In genomic region chr16:74608381-74608780, GRCh38 we compare ENCODE assay signal across 12 cellular contexts. TPM values are rescaled to one million over a fixed set of nuclear protein-coding genes. Genes with fewer than 3 reads are reported as not detected.
DNase-seq lines count a peak whose midpoint lies in the region; ATAC-seq and TF ChIP-seq lines count a peak whose summit lies in the region.
"Had no signal": no experiment of that assay in that cellular context is flagged by ENCODE, and none has a peak within 500 bp of the region (broad histone marks: within the 10 kb centered on the region; RNA-seq: fewer than 3 reads in every experiment).

No MANE protein-coding gene starts in this region.

- H3K27me3 ChIP-seq in fibroblast of lung (ENCODE audit: control insufficient read depth, insufficient read depth, low read length): no peaks in the 10 kb centered on the region
- H3K27me3 ChIP-seq in gastrocnemius medialis: no peaks in the 10 kb centered on the region
- H3K27me3 ChIP-seq: SJSA1, testis had no signal

- H3K79me2 ChIP-seq in OCI-LY7 (ENCODE audit: insufficient read depth, low read depth, low read length) (peaks cover 33% of the 10 kb centered on the region), fibroblast of lung (ENCODE audit: control insufficient read depth, insufficient read depth, low read length) (peaks cover 34% of the 10 kb centered on the region)

- POLR2A ChIA-PET in OCI-LY7 (lab: Charles Lee): interaction anchor here (0.6 to 1.4 kb wide), 6 partner anchors 15 to 51 kb away, joined by 3 to 4 read pairs (median 3); no protein-coding TSS in a partner anchor

- no peak for DNase-seq in activated T-cell treated with anti-CD3 and anti-CD28 coated beads, Interleukin-2, amount 50 U/mL, for 72 hours
- DNase-seq in activated T-cell treated with anti-CD3 and anti-CD28 coated beads, Interleukin-2, amount 50 U/mL, for 1 hour: no peak
- DNase-seq in OCI-LY7 (ENCODE audit: low spot score) (no peak), fibroblast of lung (ENCODE audit: low read depth in 2 of 2) (no peak), gastrocnemius medialis (no peak), Calu3 (no peak)
- DNase-seq: NCI-H2171, testis had no signal

- peaks cover 4% of the 10 kb centered on the region in 2 donors for H3K36me3 Mint-ChIP-seq in activated T-cell treated with anti-CD3 and anti-CD28 coated beads, Interleukin-2, amount 50 U/mL, for 72 hours (ENCODE audit: insufficient read depth in 2 of 2)
- peaks cover 27% of the 10 kb centered on the region for H3K36me3 Mint-ChIP-seq in Calu3 (ENCODE audit: insufficient read depth, unreplicated experiment)

- no peak overlapping the region for H3K27ac Mint-ChIP-seq in activated T-cell treated with anti-CD3 and anti-CD28 coated beads, Interleukin-2, amount 50 U/mL, for 72 hours
- H3K27ac Mint-ChIP-seq in Calu3 (ENCODE audit: unreplicated experiment): no peak overlapping the region

- H4K20me1 ChIP-seq in OCI-LY7 (ENCODE audit: insufficient read depth, low read length) (peaks cover 14% of the 10 kb centered on the region; the same call in 1 of the 2 replicates), fibroblast of lung (ENCODE audit: control insufficient read depth, extremely low read depth, insufficient read depth, low read length) (no peaks in the 10 kb centered on the region)

- in situ Hi-C loops in gastrocnemius medialis (cut with MboI; ENCODE audit: low sequenced_read_pairs in 4 of 4): loop anchor here in 1 of 4 donors (25.0 kb wide), 1 partner anchor 121 kb away; no protein-coding TSS in a partner anchor

- no peaks in the 10 kb centered on the region for H3K9me3 Mint-ChIP-seq in activated T-cell treated with anti-CD3 and anti-CD28 coated beads, Interleukin-2, amount 50 U/mL, for 72 hours
- H3K9me3 Mint-ChIP-seq in Calu3 (ENCODE audit: low read depth, unreplicated experiment): no peaks in the 10 kb centered on the region

- no peak overlapping the region for H3K9ac ChIP-seq in fibroblast of lung (ENCODE audit: insufficient read depth, low read length)

- H3K9me2 ChIP-seq in OCI-LY7 (ENCODE audit: insufficient read depth, low read length): no peaks in the 10 kb centered on the region

- H3K4me1 Mint-ChIP-seq in activated T-cell treated with anti-CD3 and anti-CD28 coated beads, Interleukin-2, amount 50 U/mL, for 72 hours (ENCODE audit: low read depth): peaks cover 51% of the 10 kb centered on the region
- H3K4me1 Mint-ChIP-seq in Calu3 (ENCODE audit: low read depth, unreplicated experiment): peaks cover 29% of the 10 kb centered on the region

- TF ChIP-seq CTCF in OCI-LY7 (conservative IDR thresholded peaks at IDR 0.05; ENCODE audit: low read length): no peak
- no peak for TF ChIP-seq CTCF in fibroblast of lung (conservative IDR thresholded peaks at IDR 0.05 in 1 of 2, IDR thresholded peaks at IDR 0.05 in 1 of 2; ENCODE audit: low read depth in 1 of 2, low read length in 2 of 2)
- TF ChIP-seq CTCF in gastrocnemius medialis (IDR thresholded peaks at IDR 0.05 in 4 of 5, conservative IDR thresholded peaks at IDR 0.05 in 1 of 5): no peak
- no peak for TF ChIP-seq CTCF in Calu3 (IDR thresholded peaks at IDR 0.05; ENCODE audit: unreplicated experiment)

- peak overlapping the region; percentile 98; the same call in 1 of the 2 replicates for H2AFZ ChIP-seq in OCI-LY7 (ENCODE audit: low read length)
- no peak overlapping the region for H2AFZ ChIP-seq in fibroblast of lung (ENCODE audit: low read length)

- CTCF ChIA-PET in OCI-LY7 (lab: Charles Lee; ENCODE audit: unreplicated experiment): no interaction called here
- CTCF ChIA-PET in Calu3 (lab: Charles Lee): no interaction called here

- no peak overlapping the region for H3K4me3 ChIP-seq in OCI-LY7 (ENCODE audit: low read depth, low read length, poor library complexity, severe bottlenecking)
- no peak overlapping the region for H3K4me3 ChIP-seq in fibroblast of lung (replicated peaks in 1 of 4; ENCODE audit: control extremely low read depth in 1 of 4, insufficient read depth in 1 of 4, low read depth in 3 of 4, low read length in 4 of 4)
- H3K4me3 ChIP-seq in gastrocnemius medialis: no peak overlapping the region
- H3K4me3 ChIP-seq: prostate gland, SJSA1 had no signal

- no peak for TF ChIP-seq POLR2A in gastrocnemius medialis (IDR thresholded peaks at IDR 0.05)

- H3K27me3 Mint-ChIP-seq in activated T-cell treated with anti-CD3 and anti-CD28 coated beads, Interleukin-2, amount 50 U/mL, for 72 hours (ENCODE audit: low read depth): no peaks in the 10 kb centered on the region
- no peaks in the 10 kb centered on the region for H3K27me3 Mint-ChIP-seq in Calu3 (ENCODE audit: unreplicated experiment)

- no peaks in the 10 kb centered on the region for H3K36me3 ChIP-seq in OCI-LY7 (ENCODE audit: insufficient read depth, low read length)
- no peaks in the 10 kb centered on the region for H3K36me3 ChIP-seq in fibroblast of lung (ENCODE audit: control insufficient read depth, insufficient read depth, low read length)
- no peaks in the 10 kb centered on the region for H3K36me3 ChIP-seq in gastrocnemius medialis
- H3K36me3 ChIP-seq: prostate gland had no signal

- H3K9me3 ChIP-seq in OCI-LY7 (ENCODE audit: low read length) (no peaks in the 10 kb centered on the region), fibroblast of lung (ENCODE audit: control insufficient read depth, insufficient read depth, low read depth, low read length) (no peaks in the 10 kb centered on the region), gastrocnemius medialis (no peaks in the 10 kb centered on the region)
- H3K9me3 ChIP-seq: prostate gland, SJSA1, testis had no signal

- peak overlapping the region; percentile 97 to 98 for H3K4me3 Mint-ChIP-seq in activated T-cell treated with anti-CD3 and anti-CD28 coated beads, Interleukin-2, amount 50 U/mL, for 72 hours
- H3K4me3 Mint-ChIP-seq in Calu3 (ENCODE audit: low read depth, unreplicated experiment): no peak overlapping the region

- intact Hi-C loops in OCI-LY7 (cut with micrococcal nuclease; ENCODE audit: unreplicated experiment) (no loop called here), gastrocnemius medialis (cut with DNase I; ENCODE audit: low total_unique reads) (loop anchor here (5.0 kb wide), 3 partner anchors 46 to 311 kb away; partner anchors contain the start of genes PSMD7 and RFWD3), Calu3 (cut with micrococcal nuclease; ENCODE audit: unreplicated experiment) (loop anchor here (5.0 kb wide), 1 partner anchor 126 kb away; no protein-coding TSS in a partner anchor)

- peaks cover 28% of the 10 kb centered on the region for H3K4me1 ChIP-seq in OCI-LY7 (ENCODE audit: insufficient read depth, low read length, poor library complexity, severe bottlenecking)
- H3K4me1 ChIP-seq in fibroblast of lung (ENCODE audit: control insufficient read depth, extremely low read depth, insufficient read depth, low read length): peaks cover 6% of the 10 kb centered on the region
- H3K4me1 ChIP-seq in gastrocnemius medialis: peaks cover 28 to 43% of the 10 kb centered on the region in 2 donors

- H3K4me2 ChIP-seq in OCI-LY7 (ENCODE audit: low read length) (no peak overlapping the region), fibroblast of lung (ENCODE audit: extremely low read depth, insufficient read depth, low read length) (no peak overlapping the region)

- H3K27ac ChIP-seq in OCI-LY7 (ENCODE audit: low read depth, low read length, poor library complexity, severe bottlenecking): no peak overlapping the region
- peak overlapping the region; percentile 16 for H3K27ac ChIP-seq in fibroblast of lung (ENCODE audit: insufficient read depth, low read length)
- H3K27ac ChIP-seq in gastrocnemius medialis: peak overlapping the region; percentile 87 to 98 (median 98)
- H3K27ac ChIP-seq: prostate gland, SJSA1, testis had no signal

- no peak for ATAC-seq in activated T-cell treated with anti-CD3 and anti-CD28 coated beads, Interleukin-2, amount 50 U/mL, for 72 hours (replicated peaks in 1 of 2)
- no peak for ATAC-seq in gastrocnemius medialis
- ATAC-seq in HG02840 (IDR thresholded peaks at IDR 0.05; ENCODE audit: low FRiP score, unreplicated experiment): no peak
- ATAC-seq in GM18519 (IDR thresholded peaks at IDR 0.05; ENCODE audit: low FRiP score, unreplicated experiment): no peak

- BruUV-seq in OCI-LY7 (replicated peaks; lab: Mats Ljungman, UMichigan) (no TSS peak), Calu3 (replicated peaks; lab: Mats Ljungman, UMichigan) (no TSS peak)

RNA-seq across cellular contexts. Expression of gene GLG1, which starts 1.5 kb away (rescaled TPM):
- 10 to 100 TPM; 67.4 to 72.3 TPM for total RNA-seq in activated T-cell treated with anti-CD3 and anti-CD28 coated beads, Interleukin-2, amount 50 U/mL, for 72 hours
- total RNA-seq in OCI-LY7 (2014; rRNA removed; shearing (Covaris generic)): 40.4 and 57.8 TPM in 2 replicates
- 66.7 and 69.8 TPM in 2 replicates for total RNA-seq in OCI-LY7 (2022)
- total RNA-seq in fibroblast of lung: 97.6 and 138 TPM in 2 replicates
- 150 and 176 TPM in 2 replicates for polyA plus RNA-seq in fibroblast of lung
- polyA plus RNA-seq in fibroblast of lung (2012): 117 and 134 TPM in 2 replicates
- 197 and 260 TPM in 2 replicates for polyA minus RNA-seq in fibroblast of lung (ENCODE audit: low replicate concordance)
- 100 to 1,000 TPM in 2 of 4 donors, 10 to 100 TPM in 2; 72.0 to 170 (median 105) TPM for total RNA-seq in gastrocnemius medialis
- total RNA-seq in Calu3 (2022): 130 and 139 TPM in 2 replicates

RNA-seq across cellular contexts. Expression of gene RFWD3, which starts 58.3 kb away (rescaled TPM):
- 100 to 1,000 TPM; 114 TPM for total RNA-seq in activated T-cell treated with anti-CD3 and anti-CD28 coated beads, Interleukin-2, amount 50 U/mL, for 72 hours
- 56.3 and 79.7 TPM in 2 replicates for total RNA-seq in OCI-LY7 (2014; rRNA removed; shearing (Covaris generic))
- total RNA-seq in OCI-LY7 (2022) (133 and 134 TPM in 2 replicates), fibroblast of lung (9.2 and 12.9 TPM in 2 replicates), gastrocnemius medialis (1 to 10 TPM; 2.5 to 7.1 (median 4.1) TPM), Calu3 (2022) (107 and 109 TPM in 2 replicates)
- 15.2 and 28.4 TPM in 2 replicates for polyA plus RNA-seq in fibroblast of lung
- polyA plus RNA-seq in fibroblast of lung (2012): 8.6 and 15.6 TPM in 2 replicates
- polyA minus RNA-seq in fibroblast of lung (ENCODE audit: low replicate concordance): 25.7 and 56.4 TPM in 2 replicates
